Comparison of ENCODE assay signal across 8 cellular contexts in genomic region chr17:40309031-40309937, GRCh38. TPM values are rescaled to one million over a fixed set of nuclear protein-coding genes. Genes with fewer than 3 reads are reported as not detected.
A peak's percentile ranks its signal among the peaks of the same experiment; 100 is the strongest.
DNase-seq lines count a peak whose midpoint lies in the region; ATAC-seq and TF ChIP-seq lines count a peak whose summit lies in the region.

Gene RARA, plus strand, starts transcription at chr17:40309180. Its CDS starts 22,039 bp downstream, at chr17:40331219.

- H3K36me3 ChIP-seq in PC-3 (ENCODE audit: low read depth, low read length) (no peaks in the 10 kb centered on the region), lung (ENCODE audit: control insufficient read depth in 2 of 2, insufficient read depth in 2 of 2, low read length in 2 of 2) (no peaks in the 10 kb centered on the region)

- no TSS peak for BruUV-seq in PC-3 (replicated peaks; lab: Mats Ljungman, UMichigan)

- no peak within 1 kb of the TSS for H3K4me3 ChIP-seq in PC-3 (ENCODE audit: low read length)
- peak within 1 kb of the TSS; percentile 21 to 74 (median 61) for H3K4me3 ChIP-seq in dorsolateral prefrontal cortex
- no peak within 1 kb of the TSS for H3K4me3 ChIP-seq in lung

- no peaks in the 10 kb centered on the region for H4K20me1 ChIP-seq in PC-3 (ENCODE audit: low read length)

- H3K9me3 ChIP-seq in PC-3 (ENCODE audit: low read length) (no peaks in the 10 kb centered on the region), lung (ENCODE audit: control insufficient read depth in 2 of 2, insufficient read depth in 1 of 2, low read length in 1 of 2) (no peaks in the 10 kb centered on the region)

- H3K9me2 ChIP-seq in PC-3 (replicated peaks; ENCODE audit: low read length): no peaks in the 10 kb centered on the region

- TF ChIP-seq CTCF in PC-3 (conservative IDR thresholded peaks at IDR 0.05; ENCODE audit: low read depth, low read length) (no peak), dorsolateral prefrontal cortex (IDR thresholded peaks at IDR 0.05 in 54 of 56, conservative IDR thresholded peaks at IDR 0.05 in 2 of 56; ENCODE audit: low read depth in 1 of 56, partially characterized antibody in 56 of 56) (no peak), lung (IDR thresholded peaks at IDR 0.05; ENCODE audit: control extremely low read depth, extremely low read depth) (no peak)

- CTCF ChIA-PET in PC-3 (lab: Charles Lee): no interaction called here

- H3K79me2 ChIP-seq in PC-3 (ENCODE audit: low read length): no peaks in the 10 kb centered on the region

- no peaks in the 10 kb centered on the region for H3F3A ChIP-seq in PC-3 (ENCODE audit: low read length, unreplicated experiment)

- POLR2A ChIA-PET in PC-3 (lab: Charles Lee; ENCODE audit: unreplicated experiment): no interaction called here

- no peak within 1 kb of the TSS for H3K4me2 ChIP-seq in PC-3 (ENCODE audit: low read length)

- no peak within 1 kb of the TSS for H3K27ac ChIP-seq in PC-3 (ENCODE audit: low read length)
- peak within 1 kb of the TSS in 31 of 59 donors; percentile 0 to 84 (median 45) for H3K27ac ChIP-seq in dorsolateral prefrontal cortex
- peak within 1 kb of the TSS in 1 of 2 donors; percentile 82 for H3K27ac ChIP-seq in lung (ENCODE audit: low read depth in 1 of 2, low read length in 1 of 2)
- H3K27ac ChIP-seq in temporal lobe (ENCODE audit: low read depth, low read length): peak within 1 kb of the TSS; percentile 19

- ATAC-seq in PC-3 (no peak), lung (ENCODE audit: insufficient read depth, low FRiP score) (no peak), GM18520 (IDR thresholded peaks at IDR 0.05; ENCODE audit: unreplicated experiment) (no peak)

- WGBS in lung, 2 donors: 8 to 11% methylated on average over 20 of the region's 20 CpGs

- no peak within 1 kb of the TSS for H2AFZ ChIP-seq in PC-3 (ENCODE audit: low read length)

- H3K4me1 ChIP-seq in PC-3 (ENCODE audit: insufficient read depth, low read length) (peaks cover 56% of the 10 kb centered on the region), lung (ENCODE audit: control insufficient read depth in 2 of 2, insufficient read depth in 2 of 2, low read length in 2 of 2) (peaks cover 26 to 55% of the 10 kb centered on the region in 2 donors)

- intact Hi-C loops in PC-3 (cut with micrococcal nuclease): no loop called here
- intact Hi-C loops in dorsolateral prefrontal cortex (cut with DNase I): loop anchor here in 1 of 2 donors (2.0 to 10.0 kb wide), 2 partner anchors 42 to 116 kb away; no protein-coding TSS in a partner anchor

- H3K27me3 ChIP-seq in PC-3 (ENCODE audit: low read length): no peaks in the 10 kb centered on the region
- H3K27me3 ChIP-seq in dorsolateral prefrontal cortex: no peaks in the 10 kb centered on the region
- H3K27me3 ChIP-seq in lung (ENCODE audit: control insufficient read depth, insufficient read depth): no peaks in the 10 kb centered on the region

- peak; percentile 46 to 76 for DNase-seq in SHP77 (lab: John Stamatoyannopoulos, UW)
- no peak for DNase-seq in SHP77 treated with DMSO at 0.1 percent for 48 hours (lab: John Stamatoyannopoulos, UW)
- no peak for DNase-seq in PC-3
- peak in 8 of 10 donors; percentile 60 to 88 (median 78) for DNase-seq in dorsolateral prefrontal cortex
- peak; percentile 62 for DNase-seq in lung (ENCODE audit: low spot score)
- DNase-seq in activated gamma-delta T cell treated with Interleukin-2 at 50 U/mL for 16 hours: no peak

- H3K9ac ChIP-seq in PC-3 (ENCODE audit: low read length): no peak within 1 kb of the TSS

RNA-seq across cellular contexts. Expression of gene RARA, which starts in this region (rescaled TPM):
- total RNA-seq in PC-3 (2014; rRNA removed): 19.6 and 23.8 TPM in 2 replicates
- total RNA-seq in dorsolateral prefrontal cortex: 10 to 100 TPM; 10.4 to 38.8 (median 22.5) TPM
- total RNA-seq in lung: 10 to 100 TPM; 36.4 to 75.3 TPM
- 10 to 100 TPM; 49.8 to 51.7 TPM for polyA plus RNA-seq in lung
- total RNA-seq in temporal lobe: 4.9 TPM

Comparison
In these comparisons a context has a peak if more than half of its experiments do, and no peak if none do; other contexts are left out.
1. DNase-seq: peak in SHP77 (2 of 2), dorsolateral prefrontal cortex (8 of 10) and lung (single experiment); none in SHP77 treated with DMSO at 0.1 percent for 48 hours (single experiment), PC-3 (single experiment) and activated gamma-delta T cell treated with Interleukin-2 at 50 U/mL for 16 hours (single experiment).
2. H3K4me3 ChIP-seq: peak in dorsolateral prefrontal cortex (59 of 59); none in PC-3 (single experiment) and lung (single experiment).